In genomic region chr2:49836017-49836416, GRCh38 we compare ENCODE assay signal across 1 cellular context.
TF ChIP-seq lines count a peak whose summit lies in the region.

No MANE protein-coding gene starts in this region.

TF ChIP-seq in HepG2, 621 proteins besides CTCF, POLR2A, EP300 and RAD21 (continued from another document):
- TF ChIP-seq ZNF407 (CRISPR knock-in tag; IDR thresholded peaks at IDR 0.05; ENCODE audit: not compliant biosample characterization), result no peak
- peak; percentile 23; the same call in 1 of the 2 replicates for TF ChIP-seq ZNF501 (CRISPR knock-in tag; IDR thresholded peaks at IDR 0.05)
- TF ChIP-seq ZNF770 (CRISPR knock-in tag; IDR thresholded peaks at IDR 0.05), result peak; percentile 97
- peak; percentile 89 for TF ChIP-seq ZMYM3 (CRISPR knock-in tag; IDR thresholded peaks at IDR 0.05)
- no peak for TF ChIP-seq IKZF1 (IDR thresholded peaks at IDR 0.05)
- TF ChIP-seq ZNF605 (CRISPR knock-in tag; IDR thresholded peaks at IDR 0.05), result no peak
- TF ChIP-seq TSC22D2 (CRISPR knock-in tag; IDR thresholded peaks at IDR 0.05; ENCODE audit: borderline replicate concordance), result no peak
- peak; percentile 50; the same call in 1 of the 2 replicates for TF ChIP-seq RXRB (CRISPR knock-in tag; IDR thresholded peaks at IDR 0.05; ENCODE audit: borderline replicate concordance)
- peak; percentile 61; the same call in 1 of the 2 replicates for TF ChIP-seq ZNF362 (CRISPR knock-in tag; IDR thresholded peaks at IDR 0.05; ENCODE audit: borderline replicate concordance)
- TF ChIP-seq HNF1B (CRISPR knock-in tag; IDR thresholded peaks at IDR 0.05), result 0 out of 2 replicates have a peak, but pooled peaks have one; percentile 18
- no peak for TF ChIP-seq GABPA (IDR thresholded peaks at IDR 0.05; ENCODE audit: low read depth, low read length)
- TF ChIP-seq GABPA (CRISPR knock-in tag; IDR thresholded peaks at IDR 0.05; ENCODE audit: low read depth), result peak; percentile 37
- TF ChIP-seq HDAC1 (CRISPR knock-in tag; IDR thresholded peaks at IDR 0.05), result no peak
- TF ChIP-seq HMGA1 (CRISPR knock-in tag; conservative IDR thresholded peaks at IDR 0.05), result no peak
- TF ChIP-seq ZBTB4 (CRISPR knock-in tag; IDR thresholded peaks at IDR 0.05; ENCODE audit: borderline replicate concordance), result no peak
- TF ChIP-seq PAXIP1 (CRISPR knock-in tag; conservative IDR thresholded peaks at IDR 0.05), result peak; percentile 45
